In genomic region chr1:24875257-24875656, GRCh38 we compare ENCODE assay signal across 22 cellular contexts. TPM values are rescaled to one million over a fixed set of nuclear protein-coding genes. Genes with fewer than 3 reads are reported as not detected.
DNase-seq lines count a peak whose midpoint lies in the region; FAIRE-seq and TF ChIP-seq lines count a peak whose summit lies in the region.
"Had no signal": no experiment of that assay in that cellular context is flagged by ENCODE, and none has a peak within 500 bp of the region (broad histone marks: within the 10 kb centered on the region; RNA-seq: fewer than 3 reads in every experiment).

No MANE protein-coding gene starts in this region.

- H2BK5ac ChIP-seq in H1 (ENCODE audit: low read depth, low read length) (no peak overlapping the region), neuronal stem cell (ENCODE audit: low read length) (no peak overlapping the region)

- TF ChIP-seq POLR2A in H1 (IDR thresholded peaks at IDR 0.05; ENCODE audit: control extremely low read depth in 1 of 2, low read depth in 2 of 2, low read length in 2 of 2) = no peak

- H2AK5ac ChIP-seq in H1 (ENCODE audit: low read depth, low read length) (no peak overlapping the region), neuronal stem cell (ENCODE audit: low read depth, low read length) (peak overlapping the region; percentile 47)

- H4K20me1 ChIP-seq in H1 (replicated peaks in 1 of 2; ENCODE audit: control insufficient read depth in 1 of 2, insufficient read depth in 2 of 2, low read length in 2 of 2) = no peaks in the 10 kb centered on the region

- H2AFZ ChIP-seq in H1 (ENCODE audit: low read length) = no peak overlapping the region
- no peak overlapping the region for H2AFZ ChIP-seq in neuronal stem cell (ENCODE audit: low read length)

- H3K23me2 ChIP-seq in H1 (ENCODE audit: low read depth, low read length) = no peaks in the 10 kb centered on the region; the same call in 1 of the 2 replicates

- H2BK12ac ChIP-seq in H1 (ENCODE audit: low read depth, low read length) (no peak overlapping the region), neuronal stem cell (ENCODE audit: low read length) (no peak overlapping the region)

- WGBS in H1 (ENCODE audit: extremely low coverage in 1 of 2, insufficient coverage in 1 of 2, insufficient read length in 1 of 2, insufficient replicate concordance in 2 of 2, low coverage in 1 of 2, low lambda C conversion rate in 2 of 2, missing lambda C conversion rate in 1 of 2), 2 experiments = 89% methylated on average over 8 of the region's 8 CpGs; no CpG with 5 or more reads in 1 of the 2 experiments
- WGBS in neuronal stem cell (ENCODE audit: extremely low coverage in 2 of 2, insufficient read length in 2 of 2, insufficient replicate concordance in 1 of 2), 2 donors = no CpG with 5 or more reads among the region's 8 CpGs

- H3K27me3 ChIP-seq in H1 (replicated peaks in 1 of 4; ENCODE audit: control insufficient read depth in 3 of 4, extremely low read depth in 1 of 4, insufficient read depth in 3 of 4, low read length in 3 of 4) = peaks cover 0 to 2% (median 0%) of the 10 kb centered on the region in 4 experiments; a peak in 1 of 7 replicates
- peaks cover 0 to 19% (median 0%) of the 10 kb centered on the region in 3 experiments for H3K27me3 ChIP-seq in neuronal stem cell (ENCODE audit: control insufficient read depth in 3 of 3, insufficient read depth in 3 of 3, low read depth in 1 of 3, low read length in 3 of 3)
- H3K27me3 ChIP-seq: MG63, Peyer's patch, SJSA1 had no signal

- POLR2A ChIA-PET in H1 (lab: Charles Lee; ENCODE audit: partially characterized antibody) = interaction anchor here (0.6 kb wide), 1 partner anchor 30 kb away, joined by 3 read pairs; no protein-coding TSS in a partner anchor

- peak; percentile 40 for DNase-seq in activated CD8-positive, alpha-beta memory T cell treated with anti-CD3 and anti-CD28 coated beads, Interleukin-2, amount 50 U/mL, for 48 hours
- no peak for DNase-seq in activated CD8-positive, alpha-beta memory T cell treated with anti-CD3 and anti-CD28 coated beads, Interleukin-2, amount 50 U/mL, for 4 hours
- DNase-seq in H1 (ENCODE audit: low read depth in 1 of 2, low spot score in 2 of 2) = no peak
- DNase-seq in neuronal stem cell (ENCODE audit: low spot score) = no peak
- no peak for DNase-seq in DMS53 (lab: John Stamatoyannopoulos, UW)
- DNase-seq in superior temporal gyrus (ENCODE audit: extremely low spot score) = no peak
- DNase-seq in nucleus accumbens (lab: John Stamatoyannopoulos, UW) = no peak
- DNase-seq: CD8-positive, alpha-beta memory T cell; GF-D8; GOT3; MG63; NCI-H1417; NCI-H1694 treated with DMSO at 0.1 percent for 48 hours; NCI-H2081 treated with DMSO at 0.1 percent for 48 hours; NCI-H2171 treated with DMSO at 0.1 percent for 48 hours; NCI-H446; NCI-H526 had no signal

- H4K8ac ChIP-seq in H1 (ENCODE audit: extremely low read depth, insufficient read depth, low read length) = no peak overlapping the region
- H4K8ac ChIP-seq in neuronal stem cell (ENCODE audit: low read depth, low read length) = no peak overlapping the region

- TF ChIP-seq EP300 in H1 (IDR thresholded peaks at IDR 0.05; ENCODE audit: borderline replicate concordance in 1 of 2, low read depth in 2 of 2, low read length in 2 of 2) = no peak

- no peak overlapping the region for H3K18ac ChIP-seq in H1 (ENCODE audit: extremely low read depth, low read length)
- peak overlapping the region; percentile 63 for H3K18ac ChIP-seq in neuronal stem cell (ENCODE audit: low read length)

- H3K27ac ChIP-seq in H1 (ENCODE audit: low read depth, low read length) (no peak overlapping the region), neuronal stem cell (replicated peaks; ENCODE audit: low read length) (no peak overlapping the region)
- H3K27ac ChIP-seq: C4-2B, Peyer's patch, SJSA1 had no signal

- no peak for TF ChIP-seq RAD21 in H1 (IDR thresholded peaks at IDR 0.05 in 1 of 2, conservative IDR thresholded peaks at IDR 0.05 in 1 of 2; ENCODE audit: low read depth in 2 of 2, low read length in 2 of 2)

- H3K79me2 ChIP-seq in H1 (ENCODE audit: control insufficient read depth in 1 of 2, insufficient read depth in 2 of 2, low read length in 2 of 2) = no peaks in the 10 kb centered on the region

- H3K9me3 ChIP-seq in H1 (ENCODE audit: insufficient read depth in 2 of 2, low read depth in 1 of 2, low read length in 1 of 2) (no peaks in the 10 kb centered on the region), neuronal stem cell (replicated peaks in 1 of 2; ENCODE audit: control insufficient read depth in 2 of 2, insufficient read depth in 1 of 2, low read depth in 1 of 2, low read length in 2 of 2) (peaks cover 0 to 3% of the 10 kb centered on the region in 2 donors)
- H3K9me3 ChIP-seq: MG63, Peyer's patch, SJSA1 had no signal

- no peak overlapping the region for H2BK20ac ChIP-seq in H1 (ENCODE audit: low read length)

- peaks cover 0 to 2% (median 0%) of the 10 kb centered on the region in 4 experiments; a peak in 2 of 7 replicates for H3K4me1 ChIP-seq in H1 (replicated peaks in 1 of 4; ENCODE audit: control insufficient read depth in 3 of 4, insufficient read depth in 4 of 4, low read length in 3 of 4)
- peaks cover 0 to 6% of the 10 kb centered on the region in 2 donors for H3K4me1 ChIP-seq in neuronal stem cell (ENCODE audit: control insufficient read depth in 2 of 2, insufficient read depth in 1 of 2, low read depth in 1 of 2, low read length in 2 of 2)

- 0 out of 2 replicates have a peak overlapping the region, but pooled peaks have one; percentile 77 for H2BK15ac ChIP-seq in H1 (ENCODE audit: low read length)
- H2BK15ac ChIP-seq in neuronal stem cell (ENCODE audit: low read length) = peak overlapping the region; percentile 60

- H3K4me3 ChIP-seq in H1 (ENCODE audit: extremely low read depth in 1 of 4, insufficient read depth in 2 of 4, low read depth in 3 of 4, low read length in 4 of 4) (no peak overlapping the region), neuronal stem cell (ENCODE audit: low read length in 2 of 2) (no peak overlapping the region)
- H3K4me3 ChIP-seq: MG63, Peyer's patch, SJSA1 had no signal

- H3K4ac ChIP-seq in H1 (replicated peaks; ENCODE audit: insufficient read length, low read depth, low read length) = no peak overlapping the region
- no peak overlapping the region for H3K4ac ChIP-seq in neuronal stem cell (ENCODE audit: low read length)

- no peak overlapping the region for H3K14ac ChIP-seq in H1 (ENCODE audit: insufficient read length)
- no peak overlapping the region for H3K14ac ChIP-seq in neuronal stem cell (ENCODE audit: low read length)

- H2BK120ac ChIP-seq in H1 (replicated peaks; ENCODE audit: low read depth, low read length) (no peak overlapping the region), neuronal stem cell (ENCODE audit: low read depth, low read length) (no peak overlapping the region)

- H3K79me1 ChIP-seq in H1 (ENCODE audit: low read depth, low read length) (no peaks in the 10 kb centered on the region), neuronal stem cell (ENCODE audit: low read depth, low read length) (no peaks in the 10 kb centered on the region)

- FAIRE-seq in H1 (lab: Jason Lieb, UNC) = no peak
- FAIRE-seq: A204.1 had no signal

- H3K36me3 ChIP-seq in H1 (ENCODE audit: control insufficient read depth in 2 of 4, insufficient read depth in 4 of 4, low read length in 3 of 4) (no peaks in the 10 kb centered on the region), neuronal stem cell (replicated peaks in 1 of 2; ENCODE audit: control insufficient read depth in 2 of 2, insufficient read depth in 2 of 2, low read length in 2 of 2) (no peaks in the 10 kb centered on the region)
- H3K36me3 ChIP-seq: MG63, Peyer's patch, SJSA1 had no signal

- CTCF ChIA-PET in H1 (lab: Charles Lee; ENCODE audit: partially characterized antibody) = interaction anchor here (0.8 to 2.2 kb wide), 8 partner anchors 12 to 273 kb away, joined by 3 to 11 read pairs (median 4); no protein-coding TSS in a partner anchor

- H3K4me2 ChIP-seq in H1 (ENCODE audit: insufficient read depth in 1 of 2, low read depth in 2 of 2, low read length in 2 of 2) = no peak overlapping the region
- no peak overlapping the region for H3K4me2 ChIP-seq in neuronal stem cell (ENCODE audit: insufficient read depth, low read length, poor library complexity, severe bottlenecking)

- TF ChIP-seq CTCF in H1 (IDR thresholded peaks at IDR 0.05; ENCODE audit: control extremely low read depth in 1 of 3, insufficient read depth in 1 of 3, low read depth in 1 of 3, low read length in 3 of 3) = no peak

- H3K9ac ChIP-seq in H1 (replicated peaks in 1 of 4; ENCODE audit: extremely low read depth in 1 of 4, low read depth in 3 of 4, low read length in 3 of 4) = no peak overlapping the region
- no peak overlapping the region for H3K9ac ChIP-seq in neuronal stem cell (ENCODE audit: low read depth, low read length, poor library complexity)

- no peak overlapping the region for H4K5ac ChIP-seq in H1 (ENCODE audit: insufficient read length, low read depth, low read length)

- H3K23ac ChIP-seq in H1 (ENCODE audit: insufficient read length) (no peak overlapping the region), neuronal stem cell (ENCODE audit: low read depth, low read length, poor library complexity) (peak overlapping the region; percentile 14)

- no peak overlapping the region for H3K56ac ChIP-seq in H1 (replicated peaks; ENCODE audit: insufficient read length, low read depth, low read length)

- H4K91ac ChIP-seq in H1 (replicated peaks; ENCODE audit: insufficient read length, low read length) = no peak overlapping the region
- H4K91ac ChIP-seq in neuronal stem cell (ENCODE audit: low read depth, low read length, poor library complexity) = no peak overlapping the region

TF ChIP-seq in H1, 55 proteins besides CTCF, POLR2A, EP300 and RAD21 (continues in another document):
- no peak for TF ChIP-seq EZH2 (IDR thresholded peaks at IDR 0.05; ENCODE audit: low read depth, low read length, severe bottlenecking)
- no peak for TF ChIP-seq GABPA (IDR thresholded peaks at IDR 0.05; ENCODE audit: borderline replicate concordance, insufficient read depth, low read length)
- TF ChIP-seq CHD2 (IDR thresholded peaks at IDR 0.05; ENCODE audit: low read length) = no peak

RNA-seq across cellular contexts. Expression of gene RUNX3, which starts 54.8 kb away (rescaled TPM):
- total RNA-seq in H1 (2021; fragmentation: NEBNext Ultra II Directional; extraction: Animal tissue kit (Norgen Biotek cat#: 25700)) = 0.48 and 0.82 TPM in 2 replicates
- polyA plus RNA-seq in H1 (2011; rRNA removed) = 0.49 and 0.62 TPM in 2 replicates
- polyA plus RNA-seq in H1 (2011; cell fraction: cytosol; rRNA removed) = 0.44 TPM
- 0.70 TPM for polyA plus RNA-seq in H1 (2011; cell fraction: nucleus; rRNA removed)
- polyA plus RNA-seq in H1 (2012, experiment 1 of 2) = 0.33 to 1.3 TPM (median 0.64 TPM) in 4 replicates
- 0.55 TPM for polyA plus RNA-seq in H1 (2012, experiment 2 of 2)
- 0.61 TPM for polyA plus RNA-seq in H1 (2013, experiment 1 of 2)
- polyA plus RNA-seq in H1 (2013, experiment 2 of 2) = 0.52 TPM
- 0.13 TPM in 1 of 2 replicates, not detected in the other for polyA minus RNA-seq in H1 (2011; rRNA and poly(A)+ RNA removed)
- polyA minus RNA-seq in H1 (2011; cell fraction: cytosol; rRNA and poly(A)+ RNA removed) = 1.5 TPM
- polyA minus RNA-seq in H1 (2011; cell fraction: nucleus; rRNA and poly(A)+ RNA removed) = 0.30 TPM
- polyA plus RNA-seq in neuronal stem cell (2013, experiment 1 of 2) = 0.15 TPM
- 0.25 TPM for polyA plus RNA-seq in neuronal stem cell (2013, experiment 2 of 2)
- total RNA-seq: LHCN-M2 had no signal
